In genomic region chr3:194140520-194141414, GRCh38 we compare ENCODE assay signal across 1 cellular context.
TF ChIP-seq lines count a peak whose summit lies in the region.

No MANE protein-coding gene starts in this region.

TF ChIP-seq in K562, 482 proteins besides CTCF, POLR2A, EP300 and RAD21 (continued from another document and continues in another):
- TF ChIP-seq ZNF318 (IDR thresholded peaks at IDR 0.05; ENCODE audit: borderline replicate concordance in 1 of 2, low read depth in 1 of 2) (no peak), MAFK (IDR thresholded peaks at IDR 0.05; ENCODE audit: low read length) (no peak), ZNF146 (CRISPR knock-in tag; IDR thresholded peaks at IDR 0.05; ENCODE audit: unreplicated experiment) (no peak), THAP12 (CRISPR knock-in tag; IDR thresholded peaks at IDR 0.05) (no peak), SAFB (IDR thresholded peaks at IDR 0.05; ENCODE audit: borderline replicate concordance, low read depth, low read length) (no peak), EHMT2 (IDR thresholded peaks at IDR 0.05) (no peak), RFX5 (IDR thresholded peaks at IDR 0.05; ENCODE audit: low read depth, low read length) (no peak), ZNF644 (tag; IDR thresholded peaks at IDR 0.05; ENCODE audit: low read depth) (no peak), NRF1 (conservative IDR thresholded peaks at IDR 0.05 in 1 of 2, IDR thresholded peaks at IDR 0.05 in 1 of 2) (peak; percentile 53 to 55), CC2D1A (IDR thresholded peaks at IDR 0.05) (no peak), NFIC (IDR thresholded peaks at IDR 0.05) (peak; percentile 42; the same call in 1 of the 2 replicates), RHOXF2B (CRISPR knock-in tag; conservative IDR thresholded peaks at IDR 0.05) (no peak), HBP1 (CRISPR knock-in tag; IDR thresholded peaks at IDR 0.05) (no peak), MEIS2 (IDR thresholded peaks at IDR 0.05; ENCODE audit: partially characterized antibody) (no peak), NCOR1 (IDR thresholded peaks at IDR 0.05) (peak; percentile 35), SIRT6 (IDR thresholded peaks at IDR 0.05; ENCODE audit: low read depth, low read length) (no peak), ZNF764 (CRISPR knock-in tag; IDR thresholded peaks at IDR 0.05; ENCODE audit: low read depth) (no peak), RBFOX2 (IDR thresholded peaks at IDR 0.05; ENCODE audit: low read depth, low read length) (peak; percentile 89), TGIF2 (CRISPR knock-in tag; IDR thresholded peaks at IDR 0.05) (0 out of 2 replicates have a peak, but pooled peaks have one; percentile 44), NKRF (IDR thresholded peaks at IDR 0.05; ENCODE audit: borderline replicate concordance) (no peak), EP400 (IDR thresholded peaks at IDR 0.05) (peak; percentile 60), NR2F6 (CRISPR knock-in tag; IDR thresholded peaks at IDR 0.05) (no peak), ZNF263 (CRISPR knock-in tag; IDR thresholded peaks at IDR 0.05; ENCODE audit: borderline replicate concordance) (no peak; the same call in 1 of the 2 replicates), STAT5B (CRISPR knock-in tag; IDR thresholded peaks at IDR 0.05) (no peak), ZNF384 (IDR thresholded peaks at IDR 0.05; ENCODE audit: low read depth, low read length) (no peak), SFPQ (IDR thresholded peaks at IDR 0.05; ENCODE audit: low read depth, low read length) (no peak), MECOM (CRISPR knock-in tag; IDR thresholded peaks at IDR 0.05) (no peak), ZNF197 (CRISPR knock-in tag; IDR thresholded peaks at IDR 0.05; ENCODE audit: low read depth) (no peak), ZNF232 (CRISPR knock-in tag; IDR thresholded peaks at IDR 0.05) (no peak), SRSF7 (optimal IDR thresholded peaks at IDR 0.05; ENCODE audit: low read depth, low read length) (no peak), ATF3 (IDR thresholded peaks at IDR 0.05) (no peak), ATF3 (CRISPR knock-in tag; conservative IDR thresholded peaks at IDR 0.05) (no peak), ZBTB7A (IDR thresholded peaks at IDR 0.05; ENCODE audit: borderline replicate concordance, control insufficient read depth, low read depth, low read length) (peak; percentile 75), HMGN3 (IDR thresholded peaks at IDR 0.05; ENCODE audit: borderline replicate concordance, extremely low read depth, insufficient read length, low read depth, low read length) (peak; percentile 91), SMC3 (conservative IDR thresholded peaks at IDR 0.05; ENCODE audit: insufficient read depth, low read depth, low read length) (no peak), ETS2 (tag; IDR thresholded peaks at IDR 0.05; ENCODE audit: borderline replicate concordance, poor library complexity, severe bottlenecking) (no peak), ZNF77 (CRISPR knock-in tag; IDR thresholded peaks at IDR 0.05) (no peak), ELK3 (CRISPR knock-in tag; IDR thresholded peaks at IDR 0.05) (no peak), NCOA2 (IDR thresholded peaks at IDR 0.05; ENCODE audit: partially characterized antibody in 2 of 2) (no peak), NR2C1 (IDR thresholded peaks at IDR 0.05) (peak; percentile 81), NR2C1 (tag; IDR thresholded peaks at IDR 0.05) (peak; percentile 82), CREM (IDR thresholded peaks at IDR 0.05; ENCODE audit: low read depth) (0 out of 2 replicates have a peak, but pooled peaks have one; percentile 3)
